Comparison of ENCODE assay signal across 18 cellular contexts in genomic region chr17:147796-148740, GRCh38. TPM values are rescaled to one million over a fixed set of nuclear protein-coding genes. Genes with fewer than 3 reads are reported as not detected.
DNase-seq lines count a peak whose midpoint lies in the region; ATAC-seq and TF ChIP-seq lines count a peak whose summit lies in the region.
"Had no signal": no experiment of that assay in that cellular context is flagged by ENCODE, and none has a peak within 500 bp of the region (broad histone marks: within the 10 kb centered on the region; RNA-seq: fewer than 3 reads in every experiment).

No MANE protein-coding gene starts in this region.

- H3K27ac Mint-ChIP-seq in stimulated activated effector memory CD8-positive, alpha-beta T cell treated with anti-CD3 and anti-CD28 coated beads, Interleukin-12 subunit alpha, Interleukin-12 subunit beta, amount 100 ng/mL, for 72 hours: peak overlapping the region; percentile 52
- H3K27ac Mint-ChIP-seq: activated T-helper 1 cell treated with anti-CD3 and anti-CD28 coated beads, Interleukin-12 subunit alpha, Interleukin-12 subunit beta, Interleukin-2, Interleukin-4 antibody, amounts not matched to agents 30 ng/mL and 10 ng/mL and 1 ng/mL, durations not matched to agents 14 hours and 24 hours and 36 hours had no signal

- H3K4me1 Mint-ChIP-seq in stimulated activated effector memory CD8-positive, alpha-beta T cell treated with anti-CD3 and anti-CD28 coated beads, Interleukin-12 subunit alpha, Interleukin-12 subunit beta, amount 100 ng/mL, for 72 hours: no peaks in the 10 kb centered on the region

- no peak overlapping the region for H3K14ac ChIP-seq in trophoblast cell (ENCODE audit: low read length)

- no peak overlapping the region for H3K9ac ChIP-seq in trophoblast cell (ENCODE audit: low read length)

- no peak overlapping the region for H3K4ac ChIP-seq in trophoblast cell (ENCODE audit: low read depth, low read length)

- no peaks in the 10 kb centered on the region for H3K36me3 Mint-ChIP-seq in stimulated activated effector memory CD8-positive, alpha-beta T cell treated with anti-CD3 and anti-CD28 coated beads, Interleukin-12 subunit alpha, Interleukin-12 subunit beta, amount 100 ng/mL, for 72 hours

- H2AK5ac ChIP-seq in trophoblast cell (ENCODE audit: low read length): no peak overlapping the region

- no peak overlapping the region for H3K4me3 Mint-ChIP-seq in stimulated activated effector memory CD8-positive, alpha-beta T cell treated with anti-CD3 and anti-CD28 coated beads, Interleukin-12 subunit alpha, Interleukin-12 subunit beta, amount 100 ng/mL, for 72 hours
- H3K4me3 Mint-ChIP-seq: activated T-helper 1 cell treated with anti-CD3 and anti-CD28 coated beads, Interleukin-12 subunit alpha, Interleukin-12 subunit beta, Interleukin-2, Interleukin-4 antibody, amounts not matched to agents 30 ng/mL and 10 ng/mL and 1 ng/mL, durations not matched to agents 14 hours and 24 hours and 36 hours had no signal

- H3K36me3 ChIP-seq in RWPE2 (ENCODE audit: low read depth) (no peaks in the 10 kb centered on the region), body of pancreas (replicated peaks in 1 of 2; ENCODE audit: insufficient read depth in 1 of 2, low read depth in 2 of 2) (no peaks in the 10 kb centered on the region), right lobe of liver (no peaks in the 10 kb centered on the region), trophoblast cell (ENCODE audit: control insufficient read depth in 1 of 2, insufficient read depth in 2 of 2, low read length in 2 of 2) (no peaks in the 10 kb centered on the region)

- no peak overlapping the region for H3K27ac ChIP-seq in RWPE2 (ENCODE audit: poor library complexity, severe bottlenecking)
- H3K27ac ChIP-seq in body of pancreas: no peak overlapping the region
- H3K27ac ChIP-seq in right lobe of liver: no peak overlapping the region
- H3K27ac ChIP-seq in trophoblast cell (ENCODE audit: low read depth, low read length): no peak overlapping the region

- DNase-seq in RWPE2 (ENCODE audit: low spot score) (peak; percentile 33), body of pancreas (peak in 3 of 4 donors; percentile 0 to 9 (median 6)), right lobe of liver (peak in 2 of 3 donors; percentile 43 to 45), trophoblast cell (no peak), NCI-H1105 treated with DMSO at 0.1 percent for 48 hours (lab: John Stamatoyannopoulos, UW) (no peak)
- peak in 1 of 2 donors; percentile 40 for DNase-seq in stimulated activated effector memory CD8-positive, alpha-beta T cell treated with anti-CD3 and anti-CD28 coated beads, Interleukin-12 subunit alpha, Interleukin-12 subunit beta, amount 100 ng/mL, for 72 hours (ENCODE audit: low spot score in 2 of 2)
- DNase-seq in stimulated activated CD4-positive, alpha-beta T cell treated with anti-CD3 and anti-CD28 coated beads, Interleukin-4, amount 100 ng/mL, for 24 hours: no peak
- DNase-seq: cerebellar nuclear complex; effector memory CD4-positive, alpha-beta T cell; MV-4-11; NCI-H510A; RPMI8226; stimulated activated CD4-positive, alpha-beta T cell treated with anti-CD3 and anti-CD28 coated beads, Interleukin-15, amount 100 ng/mL, for 24 hours; stimulated activated naive CD4-positive, alpha-beta T cell had no signal

- intact Hi-C loops in body of pancreas (cut with DNase I) (loop anchor here (5.0 kb wide), 1 partner anchor 239 kb away; no protein-coding TSS in a partner anchor), right lobe of liver (cut with DNase I) (no loop called here)

- H3K4me1 ChIP-seq in RWPE2 (ENCODE audit: insufficient read depth, poor library complexity, severe bottlenecking) (no peaks in the 10 kb centered on the region), body of pancreas (peaks cover 9% of the 10 kb centered on the region), right lobe of liver (peaks cover 0 to 5% (median 0%) of the 10 kb centered on the region in 4 donors), trophoblast cell (ENCODE audit: control insufficient read depth in 1 of 2, insufficient read depth in 2 of 2, low read length in 2 of 2) (no peaks in the 10 kb centered on the region)

- no peak overlapping the region for H4K91ac ChIP-seq in trophoblast cell (ENCODE audit: low read depth, low read length)

- no peak overlapping the region for H4K12ac ChIP-seq in trophoblast cell (ENCODE audit: low read depth, low read length)

- H3K79me1 ChIP-seq in trophoblast cell (ENCODE audit: low read length): no peaks in the 10 kb centered on the region

- H3K79me2 ChIP-seq in trophoblast cell (ENCODE audit: control insufficient read depth, insufficient read depth, low read length, poor library complexity): no peaks in the 10 kb centered on the region

- no peak overlapping the region for H2BK12ac ChIP-seq in trophoblast cell (ENCODE audit: low read length)

- ATAC-seq in RWPE2 (ENCODE audit: low read depth) (no peak), body of pancreas (no peak), right lobe of liver (no peak)
- ATAC-seq in stimulated activated effector memory CD8-positive, alpha-beta T cell treated with anti-CD3 and anti-CD28 coated beads, Interleukin-12 subunit alpha, Interleukin-12 subunit beta, amount 100 ng/mL, for 72 hours: no peak
- ATAC-seq: K562 had no signal

- no peak overlapping the region for H2BK5ac ChIP-seq in trophoblast cell (ENCODE audit: low read depth, low read length, poor library complexity)

- TF ChIP-seq CTCF in RWPE2 (IDR thresholded peaks at IDR 0.05; ENCODE audit: poor library complexity, severe bottlenecking) (no peak), body of pancreas (IDR thresholded peaks at IDR 0.05) (no peak), right lobe of liver (IDR thresholded peaks at IDR 0.05) (no peak)

- H3K4me3 ChIP-seq in RWPE2 (ENCODE audit: severe bottlenecking) (no peak overlapping the region), body of pancreas (no peak overlapping the region), right lobe of liver (no peak overlapping the region), trophoblast cell (ENCODE audit: low read depth, low read length) (no peak overlapping the region)
- H3K4me3 ChIP-seq: K562, lung had no signal

- no peak overlapping the region for H2AFZ ChIP-seq in trophoblast cell (ENCODE audit: insufficient read depth, low read length, poor library complexity)

- H3K23ac ChIP-seq in trophoblast cell (ENCODE audit: low read length): no peak overlapping the region

- WGBS in body of pancreas, 2 donors: 88 to 91% methylated on average over 15 to 17 of the region's 17 CpGs
- WGBS in right lobe of liver (ENCODE audit: insufficient coverage, low coverage, low lambda C conversion rate, missing lambda C conversion rate): 65% methylated on average over 6 of the region's 17 CpGs
- WGBS in trophoblast cell (ENCODE audit: extremely low coverage, insufficient coverage, insufficient read length): no CpG with 5 or more reads among the region's 17 CpGs

- H3K18ac ChIP-seq in trophoblast cell (ENCODE audit: low read length): no peak overlapping the region

- no peak for TF ChIP-seq POLR2A in body of pancreas (IDR thresholded peaks at IDR 0.05)
- no peak for TF ChIP-seq POLR2A in right lobe of liver (IDR thresholded peaks at IDR 0.05)

- no peak overlapping the region for H3K4me2 ChIP-seq in trophoblast cell (ENCODE audit: low read length)

- no peak overlapping the region for H2BK120ac ChIP-seq in trophoblast cell (ENCODE audit: insufficient read depth, low read length, poor library complexity)

- no peaks in the 10 kb centered on the region for H3K9me3 Mint-ChIP-seq in stimulated activated effector memory CD8-positive, alpha-beta T cell treated with anti-CD3 and anti-CD28 coated beads, Interleukin-12 subunit alpha, Interleukin-12 subunit beta, amount 100 ng/mL, for 72 hours
- H3K9me3 Mint-ChIP-seq: activated T-helper 1 cell treated with anti-CD3 and anti-CD28 coated beads, Interleukin-12 subunit alpha, Interleukin-12 subunit beta, Interleukin-2, Interleukin-4 antibody, amounts not matched to agents 30 ng/mL and 10 ng/mL and 1 ng/mL, durations not matched to agents 14 hours and 24 hours and 36 hours had no signal

- H3K27me3 ChIP-seq in RWPE2 (ENCODE audit: insufficient read depth, poor library complexity, severe bottlenecking) (no peaks in the 10 kb centered on the region), body of pancreas (no peaks in the 10 kb centered on the region), right lobe of liver (no peaks in the 10 kb centered on the region), trophoblast cell (ENCODE audit: insufficient read depth, low read length) (no peaks in the 10 kb centered on the region)

- no peak overlapping the region for H4K8ac ChIP-seq in trophoblast cell (ENCODE audit: low read depth, low read length)

- no peaks in the 10 kb centered on the region for H3K9me3 ChIP-seq in RWPE2 (ENCODE audit: severe bottlenecking)
- no peaks in the 10 kb centered on the region for H3K9me3 ChIP-seq in body of pancreas
- H3K9me3 ChIP-seq in right lobe of liver: no peaks in the 10 kb centered on the region
- peaks cover 1% of the 10 kb centered on the region for H3K9me3 ChIP-seq in trophoblast cell (ENCODE audit: insufficient read depth, low read depth, low read length)

RNA-seq across cellular contexts. Expression of gene SCGB1C2, which starts 10.7 kb away (rescaled TPM):
- not detected for total RNA-seq in body of pancreas
- total RNA-seq in right lobe of liver: not detected
- not detected in 2 replicates for polyA plus RNA-seq in trophoblast cell (2013)
- total RNA-seq: activated T-helper 1 cell treated with anti-CD3 and anti-CD28 coated beads, Interleukin-12 subunit alpha, Interleukin-12 subunit beta, Interleukin-2, Interleukin-4 antibody, amounts not matched to agents 30 ng/mL and 10 ng/mL and 1 ng/mL, durations not matched to agents 14 hours and 24 hours and 36 hours; K562; lung; urinary bladder had no signal
- polyA plus RNA-seq: K562, lung, urinary bladder had no signal

RNA-seq across cellular contexts. Expression of gene DOC2B, which starts 33.4 kb away (rescaled TPM):
- 10 to 100 TPM; 20.0 to 22.4 TPM for total RNA-seq in body of pancreas
- 1 to 10 TPM in 2 of 6 experiments, under 1 TPM in 4; 0.40 to 1.7 (median 0.91) TPM for total RNA-seq in right lobe of liver
- 11.1 and 11.6 TPM in 2 replicates for polyA plus RNA-seq in trophoblast cell (2013)
- polyA plus RNA-seq: K562 had no signal

Comparison
In these comparisons a context has a peak if more than half of its experiments do, and no peak if none do; other contexts are left out.
1. DNase-seq: peak in RWPE2 (single experiment), body of pancreas (3 of 4) and right lobe of liver (2 of 3); none in trophoblast cell (0 of 2), stimulated activated CD4-positive, alpha-beta T cell treated with anti-CD3 and anti-CD28 coated beads, Interleukin-4, amount 100 ng/mL, for 24 hours (single experiment) and NCI-H1105 treated with DMSO at 0.1 percent for 48 hours (single experiment).
2. RNA of gene DOC2B, which starts 33.4 kb away (total RNA-seq): 20.0 to 22.4 TPM in body of pancreas; 0.40 to 1.7 TPM in right lobe of liver; every median in the first group is over 4 times any median in the second.